In the genomic region with DNA sequence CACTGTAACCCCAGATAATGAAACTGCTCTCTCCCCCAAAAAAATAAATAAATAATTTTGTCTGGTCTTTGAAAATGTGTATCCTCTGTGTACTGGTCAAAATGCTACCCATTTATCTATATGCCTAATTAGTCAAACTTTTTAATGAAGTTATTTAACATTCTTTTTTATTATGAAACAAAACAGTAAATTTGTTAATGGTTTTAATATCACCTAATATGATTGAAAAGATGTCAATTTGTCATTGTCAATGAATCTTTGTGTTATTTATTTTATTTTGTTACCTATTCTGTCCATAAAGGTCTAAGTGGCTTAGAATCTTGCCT, we compare ENCODE assay signal across 14 cellular contexts. TPM values are rescaled to one million over a fixed set of nuclear protein-coding genes. Genes with fewer than 3 reads are reported as not detected.
DNase-seq lines count a peak whose midpoint lies in the region; ATAC-seq, FAIRE-seq and TF ChIP-seq lines count a peak whose summit lies in the region.
"Not testable (repeated sequence)": the region's sequence is repeated elsewhere in the genome, so short reads cannot be mapped to it uniquely, and the experiment has no call there.
"Had no signal": no experiment of that assay in that cellular context is flagged by ENCODE, and none has a peak within 500 bp of the region (broad histone marks: within the 10 kb centered on the region; RNA-seq: fewer than 3 reads in every experiment).

No MANE protein-coding gene starts in this region.

- not testable (repeated sequence) for H3K4me1 Mint-ChIP-seq in stimulated activated naive CD8-positive, alpha-beta T cell treated with anti-CD3 and anti-CD28 coated beads, Interleukin-15, Interleukin-2, amounts not matched to agents 100 ng/mL and 50 ng/mL, for 24 hours (ENCODE audit: low read depth)

- H3K18ac ChIP-seq in neuronal stem cell (ENCODE audit: low read length): not testable (repeated sequence)

- H3K79me1 ChIP-seq in neuronal stem cell (ENCODE audit: low read depth, low read length): not testable (repeated sequence)

- not testable (repeated sequence) for H3K4me1 ChIP-seq in HUES48 (ENCODE audit: control insufficient read depth, insufficient read depth, low read length); mammary epithelial cell (ENCODE audit: insufficient read depth, low read length); HepG2 (ENCODE audit: insufficient read depth, low read length); neuronal stem cell (ENCODE audit: control insufficient read depth in 2 of 2, insufficient read depth in 1 of 2, low read depth in 1 of 2, low read length in 2 of 2)

- CTCF ChIA-PET in AG04450 (lab: Charles Lee); mammary epithelial cell (lab: Charles Lee; ENCODE audit: low non-redundant PET); HepG2 (lab: Yijun Ruan, JAX; ENCODE audit: low intra/inter-chr PET ratio, low total read pairs): not testable (repeated sequence)

- H3K23ac ChIP-seq in neuronal stem cell (ENCODE audit: low read depth, low read length, poor library complexity): not testable (repeated sequence)

- not testable (repeated sequence) for H2BK5ac ChIP-seq in neuronal stem cell (ENCODE audit: low read length)

- intact Hi-C loops in mammary epithelial cell (cut with micrococcal nuclease): not testable (repeated sequence)
- intact Hi-C loops in HepG2 (cut with micrococcal nuclease; ENCODE audit: unreplicated experiment): loop anchor here (10.0 kb wide), 1 partner anchor 224 kb away; no protein-coding TSS in a partner anchor

- peaks cover 35% of the 10 kb centered on the region for H3K27me3 Mint-ChIP-seq in stimulated activated naive CD8-positive, alpha-beta T cell treated with anti-CD3 and anti-CD28 coated beads, Interleukin-15, Interleukin-2, amounts not matched to agents 100 ng/mL and 50 ng/mL, for 24 hours

- H2BK120ac ChIP-seq in neuronal stem cell (ENCODE audit: low read depth, low read length): not testable (repeated sequence)

- H3K9ac ChIP-seq in HUES48 (ENCODE audit: low read depth, low read length); mammary epithelial cell (ENCODE audit: insufficient read depth, low read length); HepG2 (ENCODE audit: insufficient read depth, low read depth, low read length); neuronal stem cell (ENCODE audit: low read depth, low read length, poor library complexity): not testable (repeated sequence)

- H4K20me1 ChIP-seq in mammary epithelial cell (ENCODE audit: insufficient read depth, low read length); HepG2 (ENCODE audit: insufficient read depth, low read length): not testable (repeated sequence)

- not testable (repeated sequence) for FAIRE-seq in HepG2 (lab: Jason Lieb, UNC)

- H3K9me3 Mint-ChIP-seq in stimulated activated naive CD8-positive, alpha-beta T cell treated with anti-CD3 and anti-CD28 coated beads, Interleukin-15, Interleukin-2, amounts not matched to agents 100 ng/mL and 50 ng/mL, for 24 hours: not testable (repeated sequence)

- not testable (repeated sequence) for TF ChIP-seq POLR2A in HepG2 (IDR thresholded peaks at IDR 0.05; ENCODE audit: insufficient read depth in 1 of 2, low read depth in 2 of 2, low read length in 2 of 2)

- H3K4me2 ChIP-seq in mammary epithelial cell (ENCODE audit: insufficient read depth, low read depth, low read length) (peak overlapping the region; percentile 22), HepG2 (ENCODE audit: low read depth, low read length) (peak overlapping the region; percentile 57; the same call in 1 of the 2 replicates)
- H3K4me2 ChIP-seq in neuronal stem cell (ENCODE audit: insufficient read depth, low read length, poor library complexity, severe bottlenecking): not testable (repeated sequence)

- TF ChIP-seq CTCF in AG04450 (IDR thresholded peaks at IDR 0.05; ENCODE audit: low read depth, low read length); WERI-Rb-1 (IDR thresholded peaks at IDR 0.05; ENCODE audit: low read depth, low read length); mammary epithelial cell (conservative IDR thresholded peaks at IDR 0.05 in 1 of 2, IDR thresholded peaks at IDR 0.05 in 1 of 2; ENCODE audit: extremely low read depth in 1 of 2, insufficient read depth in 1 of 2, low read depth in 1 of 2, low read length in 2 of 2); fibroblast of villous mesenchyme (IDR thresholded peaks at IDR 0.05; ENCODE audit: insufficient read depth, low read depth, low read length); HepG2 (CRISPR knock-in tag; IDR thresholded peaks at IDR 0.05): not testable (repeated sequence)

- H3K36me3 Mint-ChIP-seq in stimulated activated naive CD8-positive, alpha-beta T cell treated with anti-CD3 and anti-CD28 coated beads, Interleukin-15, Interleukin-2, amounts not matched to agents 100 ng/mL and 50 ng/mL, for 24 hours (ENCODE audit: low read depth): not testable (repeated sequence)

- TF ChIP-seq EP300 in HepG2 (IDR thresholded peaks at IDR 0.05; ENCODE audit: low read depth in 2 of 2, low read length in 2 of 2); HepG2 (CRISPR knock-in tag; IDR thresholded peaks at IDR 0.05; ENCODE audit: borderline replicate concordance): not testable (repeated sequence)

- not testable (repeated sequence) for H3K14ac ChIP-seq in neuronal stem cell (ENCODE audit: low read length)

- H3K4me3 ChIP-seq in AG04450 (ENCODE audit: low read depth, low read length) (peak overlapping the region; percentile 63), HUES48 (ENCODE audit: low read depth, low read length) (peak overlapping the region; percentile 84), WERI-Rb-1 (ENCODE audit: low read depth, low read length) (peak overlapping the region; percentile 66), fibroblast of villous mesenchyme (ENCODE audit: low read depth, low read length) (peak overlapping the region; percentile 44), HepG2 (replicated peaks in 1 of 3; ENCODE audit: insufficient read depth in 1 of 3, low read depth in 2 of 3, low read length in 3 of 3) (peak overlapping the region; percentile 60 to 76 (median 72); a peak in 3 of 6 replicates), neuronal stem cell (ENCODE audit: low read length in 2 of 2) (peak overlapping the region in 1 of 2 donors; percentile 79)
- H3K4me3 ChIP-seq in mammary epithelial cell (replicated peaks in 1 of 3; ENCODE audit: insufficient read depth in 1 of 3, low read depth in 2 of 3, low read length in 3 of 3): not testable (repeated sequence)

- not testable (repeated sequence) for H2AK5ac ChIP-seq in neuronal stem cell (ENCODE audit: low read depth, low read length)

- H3K4ac ChIP-seq in neuronal stem cell (ENCODE audit: low read length): not testable (repeated sequence)

- POLR2A ChIA-PET in AG04450 (lab: Yijun Ruan, JAX): interaction anchor here (1.2 kb wide), 1 partner anchor 11 kb away, joined by 3 read pairs; no protein-coding TSS in a partner anchor
- POLR2A ChIA-PET in HepG2 (lab: Yijun Ruan, JAX): not testable (repeated sequence)

- BruUV-seq in mammary epithelial cell (replicated peaks; lab: Mats Ljungman, UMichigan); HepG2 (replicated peaks; lab: Mats Ljungman, UMichigan): not testable (repeated sequence)

- H4K91ac ChIP-seq in neuronal stem cell (ENCODE audit: low read depth, low read length, poor library complexity): not testable (repeated sequence)

- not testable (repeated sequence) for DNase-seq in AG04450 (ENCODE audit: low read depth, low spot score); WERI-Rb-1; mammary epithelial cell; fibroblast of villous mesenchyme (ENCODE audit: low read depth); HepG2 (ENCODE audit: low spot score); neuronal stem cell (ENCODE audit: low spot score)

- not testable (repeated sequence) for H3K27me3 ChIP-seq in AG04450 (ENCODE audit: control insufficient read depth, insufficient read depth, low read length); WERI-Rb-1 (ENCODE audit: insufficient read depth, low read depth, severe bottlenecking); mammary epithelial cell (ENCODE audit: insufficient read depth, low read length); HepG2 (ENCODE audit: control insufficient read depth in 1 of 2, insufficient read depth in 2 of 2, low read length in 2 of 2)
- peaks cover 49% of the 10 kb centered on the region for H3K27me3 ChIP-seq in HUES48 (ENCODE audit: control insufficient read depth, insufficient read depth, low read length)
- peaks cover 2 to 25% (median 4%) of the 10 kb centered on the region in 3 experiments for H3K27me3 ChIP-seq in neuronal stem cell (ENCODE audit: control insufficient read depth in 3 of 3, insufficient read depth in 3 of 3, low read depth in 1 of 3, low read length in 3 of 3)

- H2BK15ac ChIP-seq in neuronal stem cell (ENCODE audit: low read length): not testable (repeated sequence)

- not testable (repeated sequence) for H2AFZ ChIP-seq in mammary epithelial cell (ENCODE audit: low read depth, low read length); HepG2 (ENCODE audit: low read length)
- H2AFZ ChIP-seq in neuronal stem cell (ENCODE audit: low read length): peak overlapping the region; percentile 98

- not testable (repeated sequence) for ATAC-seq in HepG2

- TF ChIP-seq RAD21 in HepG2 (CRISPR knock-in tag; IDR thresholded peaks at IDR 0.05): not testable (repeated sequence)

- not testable (repeated sequence) for H3K27ac Mint-ChIP-seq in stimulated activated naive CD8-positive, alpha-beta T cell treated with anti-CD3 and anti-CD28 coated beads, Interleukin-15, Interleukin-2, amounts not matched to agents 100 ng/mL and 50 ng/mL, for 24 hours

- H4K8ac ChIP-seq in neuronal stem cell (ENCODE audit: low read depth, low read length): not testable (repeated sequence)

- not testable (repeated sequence) for H3K9me3 ChIP-seq in AG04450 (ENCODE audit: control insufficient read depth, insufficient read depth, low read length); HUES48 (ENCODE audit: control insufficient read depth, insufficient read depth, low read length); WERI-Rb-1 (ENCODE audit: severe bottlenecking); mammary epithelial cell (replicated peaks; ENCODE audit: insufficient read depth, low read length); HepG2 (ENCODE audit: low read length)
- peaks cover 0 to 12% of the 10 kb centered on the region in 2 donors for H3K9me3 ChIP-seq in neuronal stem cell (replicated peaks in 1 of 2; ENCODE audit: control insufficient read depth in 2 of 2, insufficient read depth in 1 of 2, low read depth in 1 of 2, low read length in 2 of 2)

- not testable (repeated sequence) for H3K79me2 ChIP-seq in mammary epithelial cell (ENCODE audit: insufficient read depth, low read length); HepG2 (ENCODE audit: insufficient read depth, low read length)

- in situ Hi-C loops in mammary epithelial cell (cut with MboI; ENCODE audit: low sequenced_read_pairs in 2 of 2); HepG2 (cut with HindIII; ENCODE audit: extremely low pct_ligation_motif_present, low pct_unique_long_range_greater_than_20kb): not testable (repeated sequence)

- not testable (repeated sequence) for H3K27ac ChIP-seq in AG04450 (ENCODE audit: low read depth, low read length); HUES48 (ENCODE audit: low read depth, low read length); WERI-Rb-1; mammary epithelial cell (ENCODE audit: insufficient read depth, low read depth, low read length); HepG2 (ENCODE audit: extremely low read length, insufficient read depth, low read length); neuronal stem cell (replicated peaks; ENCODE audit: low read length)

- not testable (repeated sequence) for H2BK12ac ChIP-seq in neuronal stem cell (ENCODE audit: low read length)

- peak overlapping the region; percentile 52 for H3K4me3 Mint-ChIP-seq in stimulated activated naive CD8-positive, alpha-beta T cell treated with anti-CD3 and anti-CD28 coated beads, Interleukin-15, Interleukin-2, amounts not matched to agents 100 ng/mL and 50 ng/mL, for 24 hours

- H3K36me3 ChIP-seq in HUES48 (ENCODE audit: control insufficient read depth, insufficient read depth, low read length); WERI-Rb-1; mammary epithelial cell (ENCODE audit: insufficient read depth, low read length); HepG2 (replicated peaks in 1 of 2; ENCODE audit: control insufficient read depth in 1 of 2, insufficient read depth in 2 of 2, low read length in 2 of 2); neuronal stem cell (replicated peaks in 1 of 2; ENCODE audit: control insufficient read depth in 2 of 2, insufficient read depth in 2 of 2, low read length in 2 of 2): not testable (repeated sequence)

- dilution Hi-C loops in mammary epithelial cell (cut with HindIII; ENCODE audit: low sequenced_read_pairs): not testable (repeated sequence)

RNA-seq across cellular contexts. Expression of a gene that starts 5.1 kb away (rescaled TPM):
- not detected in 2 replicates for polyA plus RNA-seq in AG04450 (2011; rRNA removed)
- not detected in 2 replicates for polyA minus RNA-seq in AG04450 (2011; rRNA and poly(A)+ RNA removed)
- total RNA-seq in mammary epithelial cell: not detected
- not detected for polyA plus RNA-seq in mammary epithelial cell
- not detected for polyA minus RNA-seq in mammary epithelial cell
- total RNA-seq in fibroblast of villous mesenchyme: under 0.01 TPM in 1 of 2 replicates, not detected in the other
- total RNA-seq in HepG2 (2016; rRNA removed; fragmentation: Illumina TruSeq; extraction: Trizol): not detected in 2 replicates
- not detected in 2 replicates for total RNA-seq in HepG2 (2016; cell fraction: cytosol; rRNA removed; fragmentation: Illumina TruSeq; extraction: Trizol; ENCODE audit: low read depth)
- total RNA-seq in HepG2 (2016; cell fraction: insoluble cytoplasmic fraction; rRNA removed; fragmentation: Illumina TruSeq; extraction: Trizol): not detected in 2 replicates
- total RNA-seq in HepG2 (2016; cell fraction: membrane; rRNA removed; fragmentation: Illumina TruSeq; extraction: Trizol): not detected in 2 replicates
- total RNA-seq in HepG2 (2016; cell fraction: nucleus; rRNA removed; fragmentation: Illumina TruSeq; extraction: Trizol): not detected in 2 replicates
- 0.04 TPM in 1 of 2 replicates, not detected in the other for polyA plus RNA-seq in HepG2 (2011; rRNA removed)
- not detected in 2 replicates for polyA plus RNA-seq in HepG2 (2011; cell fraction: cytosol; rRNA removed)
- not detected in 2 replicates for polyA plus RNA-seq in HepG2 (2011; cell fraction: nucleus; rRNA removed)
- not detected in 2 replicates for polyA plus RNA-seq in HepG2 (2012)
- not detected in 2 replicates for polyA plus RNA-seq in HepG2 (2016; cell fraction: cytosol; fragmentation: Illumina TruSeq; extraction: Trizol; ENCODE audit: low read depth)
- not detected in 2 replicates for polyA plus RNA-seq in HepG2 (2016; cell fraction: insoluble cytoplasmic fraction; fragmentation: Illumina TruSeq; extraction: Trizol; ENCODE audit: low read depth)
- not detected in 2 replicates for polyA plus RNA-seq in HepG2 (2016; cell fraction: membrane; fragmentation: Illumina TruSeq; extraction: Trizol; ENCODE audit: low read depth)
- polyA plus RNA-seq in HepG2 (2016; cell fraction: nucleus; fragmentation: Illumina TruSeq; extraction: Trizol; ENCODE audit: insufficient read depth, low read depth): not detected in 2 replicates
- polyA minus RNA-seq in HepG2 (2011; rRNA and poly(A)+ RNA removed; ENCODE audit: low replicate concordance): 0.09 TPM in 1 of 2 replicates, not detected in the other
- polyA minus RNA-seq in HepG2 (2011; cell fraction: cytosol; rRNA and poly(A)+ RNA removed): not detected in 2 replicates
- not detected in 2 replicates for polyA minus RNA-seq in HepG2 (2011; cell fraction: nucleus; rRNA and poly(A)+ RNA removed)
- polyA plus RNA-seq in neuronal stem cell (2013, experiment 1 of 2): not detected
- polyA plus RNA-seq in neuronal stem cell (2013, experiment 2 of 2): not detected
- total RNA-seq: aorta, Caco-2, fibroblast of lung, left cardiac atrium, mucosa of gallbladder, ureter had no signal
- polyA plus RNA-seq: aorta, fibroblast of lung had no signal
